ENCODE assay signal across 30 cellular contexts in genomic region chr12:91901675-91902074, GRCh38.
"Had no signal": no experiment of that assay in that cellular context is flagged by ENCODE, and none has a peak within 500 bp of the region (broad histone marks: within the 10 kb centered on the region; RNA-seq: fewer than 3 reads in every experiment).

No MANE protein-coding gene starts in this region.

- H3K27me3 ChIP-seq: esophagus squamous epithelium, neutrophil, pancreas, right atrium auricular region, thyroid gland had no signal

- DNase-seq: cortex of kidney; effector memory CD8-positive, alpha-beta T cell; erythroblast; esophagus squamous epithelium; head of caudate nucleus; mucosa of descending colon; naive B cell; pancreas; stimulated activated CD4-positive, alpha-beta T cell treated with anti-CD3 and anti-CD28 coated beads, Interleukin-12 subunit alpha, Interleukin-12 subunit beta, amount 100 ng/mL, for 4 hours; stimulated activated CD4-positive, alpha-beta T cell treated with anti-CD3 and anti-CD28 coated beads, Interleukin-1b, Interleukin-23, amount 100 ng/mL, for 48 hours; stimulated activated CD4-positive, alpha-beta T cell treated with anti-CD3 and anti-CD28 coated beads, Interleukin-4, amount 100 ng/mL, for 1 hour; stimulated activated CD8-positive, alpha-beta memory T cell treated with anti-CD3 and anti-CD28 coated beads, Interleukin-4, amount 100 ng/mL, for 48 hours; stimulated activated naive CD4-positive, alpha-beta T cell; stimulated activated naive CD8-positive, alpha-beta T cell treated with anti-CD3 and anti-CD28 coated beads, Interleukin-15, amount 100 ng/mL, for 72 hours; thyroid gland; trophoblast cell had no signal

- H3K27me3 Mint-ChIP-seq: effector memory CD8-positive, alpha-beta T cell; progenitor cell of endocrine pancreas; stimulated activated naive CD8-positive, alpha-beta T cell treated with anti-CD3 and anti-CD28 coated beads, Interleukin-15, amount 100 ng/mL, for 72 hours had no signal

- H3K4me3 Mint-ChIP-seq: effector memory CD8-positive, alpha-beta T cell; memory B cell; mesothelial cell of epicardium; naive B cell; natural killer cell treated with Interleukin-12 subunit alpha and Interleukin-12 subunit beta and Interleukin-15 and Interleukin-18, amount 100 ng/mL, for 72 hours; neural crest cell; stimulated activated naive CD8-positive, alpha-beta T cell treated with anti-CD3 and anti-CD28 coated beads, Interleukin-15, amount 100 ng/mL, for 72 hours had no signal

- H3K36me3 Mint-ChIP-seq: mesothelial cell of epicardium had no signal

- H3K36me3 ChIP-seq: esophagus squamous epithelium, neutrophil, pancreas, right atrium auricular region, thyroid gland had no signal

- FAIRE-seq: endometrium, frontal cortex, keratinocyte had no signal

- H3K4me2 ChIP-seq: smooth muscle cell had no signal

- H3K4me3 ChIP-seq: esophagus squamous epithelium, lung, mucosa of descending colon, pancreas, right atrium auricular region, smooth muscle cell, thyroid gland had no signal

- H3K4me1 ChIP-seq: thyroid gland had no signal

- H3K27ac ChIP-seq: esophagus squamous epithelium, neutrophil, pancreas, right atrium auricular region, thyroid gland had no signal

- ATAC-seq: effector memory CD8-positive, alpha-beta T cell; left lobe of liver; mucosa of descending colon; natural killer cell treated with Interleukin-12 subunit alpha and Interleukin-12 subunit beta and Interleukin-15 and Interleukin-18, amount 100 ng/mL, for 72 hours; pancreas; sciatic nerve; stimulated activated naive CD8-positive, alpha-beta T cell treated with anti-CD3 and anti-CD28 coated beads, Interleukin-15, amount 100 ng/mL, for 72 hours had no signal

- H3K27ac Mint-ChIP-seq: effector memory CD8-positive, alpha-beta T cell; memory B cell; mesothelial cell of epicardium; progenitor cell of endocrine pancreas; stimulated activated naive CD8-positive, alpha-beta T cell treated with anti-CD3 and anti-CD28 coated beads, Interleukin-15, amount 100 ng/mL, for 72 hours had no signal

- H3K9me3 ChIP-seq: esophagus squamous epithelium, mucosa of descending colon, neutrophil, pancreas, thyroid gland had no signal
